Comparison of ENCODE assay signal across 9 cellular contexts in genomic region chr3:52022323-52023100, GRCh38. TPM values are rescaled to one million over a fixed set of nuclear protein-coding genes. Genes with fewer than 3 reads are reported as not detected.
DNase-seq lines count a peak whose midpoint lies in the region; ATAC-seq and TF ChIP-seq lines count a peak whose summit lies in the region.
"Had no signal": no experiment of that assay in that cellular context is flagged by ENCODE, and none has a peak within 500 bp of the region (broad histone marks: within the 10 kb centered on the region; RNA-seq: fewer than 3 reads in every experiment).

No MANE protein-coding gene starts in this region.

- H3K36me3 ChIP-seq in aorta (ENCODE audit: control insufficient read depth in 1 of 2, insufficient read depth in 2 of 2, low read length in 1 of 2), result no peaks in the 10 kb centered on the region

- TF ChIP-seq CTCF in MCF 10A (IDR thresholded peaks at IDR 0.05; ENCODE audit: unreplicated experiment), result no peak

- no peaks in the 10 kb centered on the region for H3K27me3 ChIP-seq in aorta (ENCODE audit: control insufficient read depth in 1 of 2, insufficient read depth in 2 of 2, low read length in 1 of 2)

- H3K9me3 ChIP-seq in aorta (ENCODE audit: control insufficient read depth, low read length), result no peaks in the 10 kb centered on the region

- intact Hi-C loops in Right ventricle myocardium inferior (cut with DNase I) (loop anchor here (2.0 kb wide), 1 partner anchor 34 kb away; the partner anchor contains the start of gene DUSP7), cardiac septum (cut with DNase I) (loop anchor here (5.0 kb wide), 1 partner anchor 215 kb away; the partner anchor contains the start of gene TWF2), aorta (cut with DNase I) (no loop called here), MCF 10A (cut with micrococcal nuclease) (no loop called here)
- intact Hi-C loops in activated CD4-positive, alpha-beta T cell treated with anti-CD3 and anti-CD28 coated beads for 36 hours (cut with DNase I, micrococcal nuclease), result no loop called here

- CTCF ChIA-PET in MCF 10A (lab: Yijun Ruan, JAX), result interaction anchor here (0.6 to 4.4 kb wide), 6 partner anchors 14 to 213 kb away, joined by 3 to 14 read pairs (median 3); no protein-coding TSS in a partner anchor
- CTCF ChIA-PET in activated CD4-positive, alpha-beta T cell treated with anti-CD3 and anti-CD28 coated beads for 36 hours (lab: Charles Lee), result interaction anchor here (0.6 kb wide), 1 partner anchor 1758 kb away, joined by 3 read pairs; no protein-coding TSS in a partner anchor

- H3K9me3 Mint-ChIP-seq in MCF 10A (ENCODE audit: unreplicated experiment), result no peaks in the 10 kb centered on the region
- H3K9me3 Mint-ChIP-seq in activated CD4-positive, alpha-beta T cell treated with anti-CD3 and anti-CD28 coated beads for 36 hours (ENCODE audit: low read depth), result no peaks in the 10 kb centered on the region
- H3K9me3 Mint-ChIP-seq: activated CD8-positive, alpha-beta T cell treated with anti-CD3 and anti-CD28 coated beads for 36 hours had no signal

- peaks cover 6% of the 10 kb centered on the region for H3K4me1 Mint-ChIP-seq in MCF 10A (ENCODE audit: insufficient read depth, unreplicated experiment)
- no peaks in the 10 kb centered on the region for H3K4me1 Mint-ChIP-seq in activated CD4-positive, alpha-beta T cell treated with anti-CD3 and anti-CD28 coated beads for 36 hours

- no peak overlapping the region for H3K4me3 Mint-ChIP-seq in MCF 10A (ENCODE audit: unreplicated experiment)
- no peak overlapping the region for H3K4me3 Mint-ChIP-seq in activated CD4-positive, alpha-beta T cell treated with anti-CD3 and anti-CD28 coated beads for 36 hours
- H3K4me3 Mint-ChIP-seq: activated CD8-positive, alpha-beta T cell treated with anti-CD3 and anti-CD28 coated beads for 36 hours had no signal

- H3K36me3 Mint-ChIP-seq in MCF 10A (ENCODE audit: insufficient read depth, unreplicated experiment), result no peaks in the 10 kb centered on the region
- H3K36me3 Mint-ChIP-seq in activated CD4-positive, alpha-beta T cell treated with anti-CD3 and anti-CD28 coated beads for 36 hours (ENCODE audit: low read depth), result no peaks in the 10 kb centered on the region

- H3K4me3 ChIP-seq in aorta (ENCODE audit: low read length in 2 of 2), result no peak overlapping the region

- no peaks in the 10 kb centered on the region for H3K27me3 Mint-ChIP-seq in MCF 10A (ENCODE audit: insufficient read depth, unreplicated experiment)
- H3K27me3 Mint-ChIP-seq in activated CD4-positive, alpha-beta T cell treated with anti-CD3 and anti-CD28 coated beads for 36 hours, result no peaks in the 10 kb centered on the region
- H3K27me3 Mint-ChIP-seq: activated CD8-positive, alpha-beta T cell treated with anti-CD3 and anti-CD28 coated beads for 36 hours had no signal

- BruUV-seq in MCF 10A (replicated peaks; lab: Mats Ljungman, UMichigan), result no TSS peak

- DNase-seq in Right ventricle myocardium inferior (ENCODE audit: missing footprints), result no peak
- no peak for DNase-seq in cardiac septum (ENCODE audit: low spot score)
- DNase-seq in hepatic stellate cell (ENCODE audit: low spot score), result peak; percentile 93
- DNase-seq in aorta, result peak; percentile 69 to 85
- DNase-seq in MCF 10A (ENCODE audit: unreplicated experiment), result no peak
- DNase-seq in activated CD4-positive, alpha-beta T cell treated with anti-CD3 and anti-CD28 coated beads for 36 hours, result no peak
- DNase-seq: activated CD8-positive, alpha-beta T cell treated with anti-CD3 and anti-CD28 coated beads for 36 hours; hippocampal formation had no signal

- no peak overlapping the region for H3K27ac Mint-ChIP-seq in MCF 10A (ENCODE audit: low read depth, unreplicated experiment)
- no peak overlapping the region for H3K27ac Mint-ChIP-seq in activated CD4-positive, alpha-beta T cell treated with anti-CD3 and anti-CD28 coated beads for 36 hours
- H3K27ac Mint-ChIP-seq: activated CD8-positive, alpha-beta T cell treated with anti-CD3 and anti-CD28 coated beads for 36 hours had no signal

- ATAC-seq in Right ventricle myocardium inferior, result peak; percentile 25
- ATAC-seq in aorta (ENCODE audit: low FRiP score), result peak; percentile 31
- ATAC-seq in activated CD4-positive, alpha-beta T cell treated with anti-CD3 and anti-CD28 coated beads for 36 hours, result no peak
- ATAC-seq: activated CD8-positive, alpha-beta T cell treated with anti-CD3 and anti-CD28 coated beads for 36 hours had no signal

- H3K4me1 ChIP-seq in aorta (ENCODE audit: control insufficient read depth in 1 of 2, insufficient read depth in 2 of 2, low read length in 2 of 2), result peaks cover 0 to 12% of the 10 kb centered on the region in 2 donors

- H3K27ac ChIP-seq in aorta (ENCODE audit: low read depth in 1 of 2, low read length in 2 of 2), result peak overlapping the region; percentile 2 to 30
- H3K27ac ChIP-seq: KMS-11 had no signal

- POLR2A ChIA-PET in MCF 10A (lab: Yijun Ruan, JAX), result interaction anchor here (1.3 to 2.3 kb wide), 2 partner anchors 8 to 33 kb away, joined by 3 to 5 read pairs; partner anchors contain the start of gene DUSP7
- POLR2A ChIA-PET in activated CD4-positive, alpha-beta T cell treated with anti-CD3 and anti-CD28 coated beads for 36 hours (lab: Charles Lee), result no interaction called here

- 42% methylated on average over 20 of the region's 20 CpGs for WGBS in aorta, 2 donors

RNA-seq across cellular contexts. Expression of gene RPL29, which starts 26.8 kb away (rescaled TPM):
- total RNA-seq in Right ventricle myocardium inferior, result 677 TPM
- 466 TPM for total RNA-seq in cardiac septum
- total RNA-seq in aorta, result 100 to 1,000 TPM; 617 to 792 TPM
- 1,000 to 10,000 TPM; 1,520 to 2,218 TPM for polyA plus RNA-seq in aorta
- total RNA-seq in MCF 10A (2022), result 1,551 and 1,602 TPM in 2 replicates
- total RNA-seq in activated CD4-positive, alpha-beta T cell treated with anti-CD3 and anti-CD28 coated beads for 36 hours, result 1,000 to 10,000 TPM; 1,975 to 2,071 TPM

RNA-seq across cellular contexts. Expression of gene DUSP7, which starts 33.9 kb away (rescaled TPM):
- total RNA-seq in Right ventricle myocardium inferior, result 25.0 TPM
- 21.2 TPM for total RNA-seq in cardiac septum
- total RNA-seq in aorta, result 10 to 100 TPM; 36.8 to 54.1 TPM
- polyA plus RNA-seq in aorta, result 10 to 100 TPM in 1 of 2 donors, 1 to 10 TPM in 1; 8.8 to 14.4 TPM
- total RNA-seq in MCF 10A (2022), result 67.4 and 69.1 TPM in 2 replicates
- 10 to 100 TPM; 17.1 to 20.3 TPM for total RNA-seq in activated CD4-positive, alpha-beta T cell treated with anti-CD3 and anti-CD28 coated beads for 36 hours

RNA-seq across cellular contexts. Expression of gene ACY1, which starts 39.2 kb away (rescaled TPM):
- 32.3 TPM for total RNA-seq in Right ventricle myocardium inferior
- 20.3 TPM for total RNA-seq in cardiac septum
- 10 to 100 TPM in 1 of 2 donors, 1 to 10 TPM in 1; 7.2 to 16.5 TPM for total RNA-seq in aorta
- polyA plus RNA-seq in aorta, result 100 to 1,000 TPM in 1 of 2 donors, 10 to 100 TPM in 1; 12.2 to 102 TPM
- total RNA-seq in MCF 10A (2022), result 109 and 164 TPM in 2 replicates
- 10 to 100 TPM; 61.5 to 90.0 TPM for total RNA-seq in activated CD4-positive, alpha-beta T cell treated with anti-CD3 and anti-CD28 coated beads for 36 hours

RNA-seq across cellular contexts. Expression of gene ABHD14A, which starts 47.6 kb away (rescaled TPM):
- 31.5 TPM for total RNA-seq in Right ventricle myocardium inferior
- 12.5 TPM for total RNA-seq in cardiac septum
- total RNA-seq in aorta, result 10 to 100 TPM in 1 of 2 donors, 1 to 10 TPM in 1; 4.7 to 16.0 TPM
- polyA plus RNA-seq in aorta, result 10 to 100 TPM in 1 of 2 donors, 1 to 10 TPM in 1; 9.5 to 23.0 TPM
- total RNA-seq in MCF 10A (2022), result 4.0 and 8.1 TPM in 2 replicates
- total RNA-seq in activated CD4-positive, alpha-beta T cell treated with anti-CD3 and anti-CD28 coated beads for 36 hours, result 1 to 10 TPM; 6.3 to 7.5 TPM

RNA-seq across cellular contexts. Expression of gene ABHD14B, which starts 48.7 kb away (rescaled TPM):
- total RNA-seq in Right ventricle myocardium inferior (13.8 TPM), cardiac septum (13.6 TPM), aorta (10 to 100 TPM; 18.2 to 40.0 TPM), MCF 10A (2022) (48.9 and 49.8 TPM in 2 replicates)
- 10 to 100 TPM; 44.2 to 45.3 TPM for polyA plus RNA-seq in aorta
- 10 to 100 TPM; 62.4 to 65.0 TPM for total RNA-seq in activated CD4-positive, alpha-beta T cell treated with anti-CD3 and anti-CD28 coated beads for 36 hours

Comparison
In these comparisons a context has a peak if more than half of its experiments do, and no peak if none do; other contexts are left out.
1. DNase-seq: peak in hepatic stellate cell (single experiment) and aorta (2 of 2); none in Right ventricle myocardium inferior (single experiment), cardiac septum (single experiment), MCF 10A (single experiment) and activated CD4-positive, alpha-beta T cell treated with anti-CD3 and anti-CD28 coated beads for 36 hours (single experiment).
2. intact Hi-C loops: an anchor here in Right ventricle myocardium inferior (2.0 kb wide) and cardiac septum (5.0 kb wide); none called in aorta, MCF 10A and activated CD4-positive, alpha-beta T cell treated with anti-CD3 and anti-CD28 coated beads for 36 hours.